Comparison of ENCODE assay signal across 17 cellular contexts in the genomic region with DNA sequence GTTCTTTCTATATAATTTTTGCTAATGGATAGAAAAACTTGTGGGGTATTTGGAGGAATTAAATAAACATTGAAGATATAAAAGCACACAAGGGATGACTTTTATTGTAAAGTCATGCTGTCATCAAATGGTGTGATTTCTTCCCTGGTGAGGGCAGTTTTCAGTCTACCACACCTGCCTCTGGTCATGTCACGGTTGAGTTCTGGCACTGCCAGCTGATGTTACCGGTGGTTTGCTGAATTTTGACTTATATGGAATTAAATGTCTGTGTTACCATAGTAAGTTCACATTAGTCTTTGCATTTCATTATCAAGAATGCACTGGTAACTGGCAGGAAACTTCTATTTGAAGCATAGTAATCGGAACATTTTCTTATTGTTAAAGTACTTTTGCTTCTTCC. TPM values are rescaled to one million over a fixed set of nuclear protein-coding genes. Genes with fewer than 3 reads are reported as not detected.
DNase-seq lines count a peak whose midpoint lies in the region; ATAC-seq and TF ChIP-seq lines count a peak whose summit lies in the region.
"Had no signal": no experiment of that assay in that cellular context is flagged by ENCODE, and none has a peak within 500 bp of the region (broad histone marks: within the 10 kb centered on the region; RNA-seq: fewer than 3 reads in every experiment).

No MANE protein-coding gene starts in this region.

- H3K4me1 ChIP-seq in osteoblast (ENCODE audit: insufficient read depth, low read length) (peaks cover 14% of the 10 kb centered on the region), heart left ventricle (peaks cover 0 to 13% (median 3%) of the 10 kb centered on the region in 12 donors)

- peak overlapping the region in 2 of 3 donors; percentile 82 to 83 for H3K27ac Mint-ChIP-seq in IgD-negative memory B cell

- no peaks in the 10 kb centered on the region for H4K20me1 ChIP-seq in osteoblast (ENCODE audit: insufficient read depth, low read length)

- no peaks in the 10 kb centered on the region for H3K9me3 Mint-ChIP-seq in IgD-negative memory B cell

- peak; percentile 5 for DNase-seq in NCI-H345 (lab: John Stamatoyannopoulos, UW)
- no peak for DNase-seq in NCI-H345 treated with DMSO at 0.1 percent for 48 hours (lab: John Stamatoyannopoulos, UW; ENCODE audit: unreplicated experiment)
- DNase-seq in dermis blood vessel endothelial cell: peak; percentile 42
- DNase-seq in osteoblast (ENCODE audit: insufficient read length, low spot score, missing footprints): no peak
- no peak for DNase-seq in activated effector memory CD4-positive, alpha-beta T cell treated with anti-CD3 and anti-CD28 coated beads, Interleukin-2, amount 50 U/mL, for 16 hours
- DNase-seq in amniotic stem cell (lab: John Stamatoyannopoulos, UW): no peak
- no peak for DNase-seq in heart left ventricle
- DNase-seq: 8988T, C1 segment of cervical spinal cord, DMS 273 treated with DMSO at 0.1 percent for 48 hours, EL, H7, NCI-H1417, NCI-H187 treated with DMSO at 0.1 percent for 48 hours, NCI-H446 treated with DMSO at 0.1 percent for 48 hours had no signal

- peak overlapping the region; percentile 85 for H2AFZ ChIP-seq in osteoblast (ENCODE audit: low read length)

- H3K36me3 ChIP-seq in osteoblast (ENCODE audit: insufficient read depth, low read length): no peaks in the 10 kb centered on the region
- no peaks in the 10 kb centered on the region for H3K36me3 ChIP-seq in heart left ventricle
- H3K36me3 ChIP-seq: SJSA1 had no signal

- H3K9me3 ChIP-seq in osteoblast (ENCODE audit: low read depth, low read length) (no peaks in the 10 kb centered on the region), heart left ventricle (no peaks in the 10 kb centered on the region)
- H3K9me3 ChIP-seq: SJSA1 had no signal

- 77 to 87% (median 80%) methylated on average over 3 of the region's 3 CpGs for WGBS in heart left ventricle, 4 donors

- H3K4me1 Mint-ChIP-seq in IgD-negative memory B cell: peaks cover 41 to 48% (median 45%) of the 10 kb centered on the region in 3 donors

- no peaks in the 10 kb centered on the region for H3K27me3 ChIP-seq in osteoblast (ENCODE audit: insufficient read depth, low read length)
- no peaks in the 10 kb centered on the region for H3K27me3 ChIP-seq in heart left ventricle
- H3K27me3 ChIP-seq: SJSA1 had no signal

- peak overlapping the region in 3 of 4 donors; percentile 17 to 84 (median 73) for H3K4me3 Mint-ChIP-seq in IgD-negative memory B cell

- H3K27ac ChIP-seq in osteoblast (ENCODE audit: low read depth, low read length) (no peak overlapping the region), heart left ventricle (peak overlapping the region in 2 of 12 donors; percentile 13 to 15)
- H3K27ac ChIP-seq: SJSA1 had no signal

- intact Hi-C loops in heart left ventricle (cut with DNase I): no loop called here

- TF ChIP-seq CTCF in osteoblast (IDR thresholded peaks at IDR 0.05; ENCODE audit: extremely low read depth, low read depth, low read length): no peak
- no peak for TF ChIP-seq CTCF in heart left ventricle (IDR thresholded peaks at IDR 0.05)

- H3K79me2 ChIP-seq in osteoblast (ENCODE audit: insufficient read depth, low read length): no peaks in the 10 kb centered on the region

- no peaks in the 10 kb centered on the region for H3K27me3 Mint-ChIP-seq in IgD-negative memory B cell

- ATAC-seq in heart left ventricle: no peak

- H3K4me3 ChIP-seq in osteoblast (ENCODE audit: insufficient read depth, low read length) (no peak overlapping the region), heart left ventricle (no peak overlapping the region)
- H3K4me3 ChIP-seq: SJSA1 had no signal

- peak overlapping the region; percentile 54 for H3K4me2 ChIP-seq in osteoblast (ENCODE audit: insufficient read depth, low read length)

- TF ChIP-seq POLR2A in heart left ventricle (IDR thresholded peaks at IDR 0.05): no peak

- H3K36me3 Mint-ChIP-seq in IgD-negative memory B cell: peaks cover 2% of the 10 kb centered on the region

RNA-seq across cellular contexts. Expression of a gene that starts 13.4 kb away (rescaled TPM):
- polyA plus RNA-seq in IgD-negative memory B cell (126 TPM), heart left ventricle (10 to 100 TPM; 37.0 to 60.6 TPM)
- total RNA-seq in dermis blood vessel endothelial cell (311 and 394 TPM in 2 replicates), osteoblast (25.7 and 27.1 TPM in 2 replicates), heart left ventricle (100 to 1,000 TPM in 2 of 9 donors, 10 to 100 TPM in 7; 40.6 to 175 (median 61.7) TPM)

Comparison
In these comparisons a context has a peak if more than half of its experiments do, and no peak if none do; other contexts are left out.
1. DNase-seq: peak in NCI-H345 (single experiment) and dermis blood vessel endothelial cell (single experiment); none in NCI-H345 treated with DMSO at 0.1 percent for 48 hours (single experiment), osteoblast (single experiment), activated effector memory CD4-positive, alpha-beta T cell treated with anti-CD3 and anti-CD28 coated beads, Interleukin-2, amount 50 U/mL, for 16 hours (single experiment), amniotic stem cell (single experiment) and heart left ventricle (0 of 5).